In genomic region chr17:4785311-4786110, GRCh38 we compare ENCODE assay signal across 12 cellular contexts. TPM values are rescaled to one million over a fixed set of nuclear protein-coding genes. Genes with fewer than 3 reads are reported as not detected.
A peak's percentile ranks its signal among the peaks of the same experiment; 100 is the strongest.
DNase-seq lines count a peak whose midpoint lies in the region; ATAC-seq, FAIRE-seq and TF ChIP-seq lines count a peak whose summit lies in the region.
"Had no signal": no experiment of that assay in that cellular context is flagged by ENCODE, and none has a peak within 500 bp of the region (broad histone marks: within the 10 kb centered on the region; RNA-seq: fewer than 3 reads in every experiment).

No MANE protein-coding gene starts in this region.

- CTCF ChIA-PET in A549 (lab: Yijun Ruan, JAX), result interaction anchor here (0.5 to 9.4 kb wide), 9 partner anchors 10 to 101 kb away, joined by 3 to 271 read pairs (median 8); partner anchors contain the start of genes ARRB2, CXCL16, MED11 and ZMYND15

- H3K27me3 ChIP-seq in muscle layer of duodenum (ENCODE audit: low read depth, low read length), result peaks cover 3% of the 10 kb centered on the region

- no peak for TF ChIP-seq RAD21 in A549 (conservative IDR thresholded peaks at IDR 0.05 in 1 of 2, IDR thresholded peaks at IDR 0.05 in 1 of 2)

- DNase-seq in A549 (ENCODE audit: low read depth in 1 of 2, low spot score in 1 of 2) (no peak), DMS53 treated with DMSO at 0.1 percent for 48 hours (lab: John Stamatoyannopoulos, UW; ENCODE audit: unreplicated experiment) (peak; percentile 8), astrocyte of the hippocampus (ENCODE audit: low read depth, low spot score) (peak; percentile 22), NCI-H187 treated with DMSO at 0.1 percent for 48 hours (lab: John Stamatoyannopoulos, UW) (no peak), Kasumi-1 (lab: John Stamatoyannopoulos, UW) (no peak), pons (ENCODE audit: low spot score) (no peak), middle frontal gyrus (ENCODE audit: extremely low spot score, low spot score) (no peak)
- DNase-seq: DMS79, foreskin melanocyte, NCI-H748 treated with DMSO at 0.1 percent for 48 hours had no signal

- H3K27ac ChIP-seq in A549, result no peak overlapping the region
- H3K27ac ChIP-seq in muscle layer of duodenum (ENCODE audit: low read length), result no peak overlapping the region

- POLR2A ChIA-PET in A549 (lab: Yijun Ruan, JAX), result no interaction called here

- FAIRE-seq in A549 (lab: Jason Lieb, UNC), result no peak
- FAIRE-seq: TTC549 had no signal

- no peaks in the 10 kb centered on the region for H3K36me3 ChIP-seq in muscle layer of duodenum (ENCODE audit: control insufficient read depth in 1 of 2, insufficient read depth in 2 of 2, low read length in 2 of 2)

- H3K4me3 ChIP-seq in A549 (no peak overlapping the region), muscle layer of duodenum (ENCODE audit: low read depth in 1 of 2, low read length in 2 of 2) (peak overlapping the region; percentile 19 to 51)

- H3K9me3 ChIP-seq in A549 (no peaks in the 10 kb centered on the region), muscle layer of duodenum (ENCODE audit: control insufficient read depth in 1 of 2, low read length in 2 of 2) (no peaks in the 10 kb centered on the region)

- peaks cover 20% of the 10 kb centered on the region for H3K4me1 ChIP-seq in A549
- peaks cover 1 to 30% of the 10 kb centered on the region in 2 donors for H3K4me1 ChIP-seq in muscle layer of duodenum (ENCODE audit: control insufficient read depth in 1 of 2, insufficient read depth in 2 of 2, low read length in 2 of 2)

- ATAC-seq in A549, result no peak

- no peak for TF ChIP-seq CTCF in A549 (IDR thresholded peaks at IDR 0.05)

- 94% methylated on average over 61 of the region's 61 CpGs for WGBS in A549 (ENCODE audit: missing lambda C conversion rate)

- TF ChIP-seq EP300 in A549 (IDR thresholded peaks at IDR 0.05), result no peak

- no peak overlapping the region for H3K4me2 ChIP-seq in A549

- peak; percentile 25; the same call in 1 of the 2 replicates for TF ChIP-seq POLR2A in A549 (IDR thresholded peaks at IDR 0.05; ENCODE audit: low read length)

TF ChIP-seq in A549, 52 proteins besides CTCF, POLR2A, EP300 and RAD21:
- TF ChIP-seq FOSB (CRISPR knock-in tag; IDR thresholded peaks at IDR 0.05) (no peak), HMGXB4 (CRISPR knock-in tag; IDR thresholded peaks at IDR 0.05; ENCODE audit: borderline replicate concordance) (no peak), MAZ (IDR thresholded peaks at IDR 0.05; ENCODE audit: borderline replicate concordance, low read depth, low read length) (no peak), CBX2 (IDR thresholded peaks at IDR 0.05; ENCODE audit: borderline replicate concordance, low read depth) (no peak), PHF8 (IDR thresholded peaks at IDR 0.05; ENCODE audit: borderline replicate concordance, low read depth) (no peak), RCOR1 (IDR thresholded peaks at IDR 0.05; ENCODE audit: low read depth, low read length) (no peak), BHLHE40 (IDR thresholded peaks at IDR 0.05; ENCODE audit: low read depth, low read length) (no peak), CBX8 (IDR thresholded peaks at IDR 0.05) (no peak), TFCP2L1 (CRISPR knock-in tag; IDR thresholded peaks at IDR 0.05) (no peak), FOXS1 (CRISPR knock-in tag; IDR thresholded peaks at IDR 0.05) (no peak), MAFK (IDR thresholded peaks at IDR 0.05; ENCODE audit: partially characterized antibody) (no peak)
- TF ChIP-seq, protein P1, sequence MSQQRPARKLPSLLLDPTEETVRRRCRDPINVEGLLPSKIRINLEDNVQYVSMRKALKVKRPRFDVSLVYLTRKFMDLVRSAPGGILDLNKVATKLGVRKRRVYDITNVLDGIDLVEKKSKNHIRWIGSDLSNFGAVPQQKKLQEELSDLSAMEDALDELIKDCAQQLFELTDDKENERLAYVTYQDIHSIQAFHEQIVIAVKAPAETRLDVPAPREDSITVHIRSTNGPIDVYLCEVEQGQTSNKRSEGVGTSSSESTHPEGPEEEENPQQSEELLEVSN (IDR thresholded peaks at IDR 0.05; ENCODE audit: borderline replicate concordance, low read depth), result no peak

RNA-seq across cellular contexts. Expression of gene VMO1, which starts 0.7 kb away (rescaled TPM):
- polyA plus RNA-seq in A549 (2011; rRNA removed) (0.50 and 0.58 TPM in 2 replicates), A549 (2017; fragmentation: RNase III; extraction: RNeasy Plus Mini Kit Qiagen cat#74134 plus additional on column Dnase treatment) (0.39 to 1.1 TPM (median 0.81 TPM) in 3 replicates)
- 0.98 and 1.1 TPM in 2 replicates for polyA plus RNA-seq in A549 (2012; cell fraction: cytosol; rRNA removed)
- 0.83 and 2.1 TPM in 2 replicates for polyA plus RNA-seq in A549 (2012; cell fraction: nucleus; rRNA removed)
- polyA minus RNA-seq in A549 (2011; rRNA and poly(A)+ RNA removed), result not detected in 2 replicates

RNA-seq across cellular contexts. Expression of gene GLTPD2, which starts 3.3 kb away (rescaled TPM):
- polyA plus RNA-seq in A549 (2011; rRNA removed) (not detected in 2 replicates), A549 (2017; fragmentation: RNase III; extraction: RNeasy Plus Mini Kit Qiagen cat#74134 plus additional on column Dnase treatment) (not detected in 3 replicates)
- polyA plus RNA-seq in A549 (2012; cell fraction: cytosol; rRNA removed), result 0.04 and 0.06 TPM in 2 replicates
- polyA plus RNA-seq in A549 (2012; cell fraction: nucleus; rRNA removed), result 0.06 TPM in 1 of 2 replicates, not detected in the other
- polyA minus RNA-seq in A549 (2011; rRNA and poly(A)+ RNA removed), result not detected in 2 replicates

RNA-seq across cellular contexts. Expression of gene PSMB6, which starts 10.5 kb away (rescaled TPM):
- 376 and 414 TPM in 2 replicates for polyA plus RNA-seq in A549 (2011; rRNA removed)
- 763 and 829 TPM in 2 replicates for polyA plus RNA-seq in A549 (2012; cell fraction: cytosol; rRNA removed)
- polyA plus RNA-seq in A549 (2012; cell fraction: nucleus; rRNA removed), result 423 and 460 TPM in 2 replicates
- polyA plus RNA-seq in A549 (2017; fragmentation: RNase III; extraction: RNeasy Plus Mini Kit Qiagen cat#74134 plus additional on column Dnase treatment), result 387 to 424 TPM (median 414 TPM) in 3 replicates
- 332 and 401 TPM in 2 replicates for polyA minus RNA-seq in A549 (2011; rRNA and poly(A)+ RNA removed)

RNA-seq across cellular contexts. Expression of gene TM4SF5, which starts 13.8 kb away (rescaled TPM):
- polyA plus RNA-seq in A549 (2011; rRNA removed) (0.80 and 1.2 TPM in 2 replicates), A549 (2017; fragmentation: RNase III; extraction: RNeasy Plus Mini Kit Qiagen cat#74134 plus additional on column Dnase treatment) (0.51 to 1.2 TPM (median 0.68 TPM) in 3 replicates)
- polyA plus RNA-seq in A549 (2012; cell fraction: cytosol; rRNA removed), result 0.56 and 0.69 TPM in 2 replicates
- polyA plus RNA-seq in A549 (2012; cell fraction: nucleus; rRNA removed), result 0.71 and 1.1 TPM in 2 replicates
- 1.1 and 1.5 TPM in 2 replicates for polyA minus RNA-seq in A549 (2011; rRNA and poly(A)+ RNA removed)

Comparison
In these comparisons a context has a peak if more than half of its experiments do, and no peak if none do; other contexts are left out.
1. DNase-seq: peak in DMS53 treated with DMSO at 0.1 percent for 48 hours (single experiment) and astrocyte of the hippocampus (single experiment); none in A549 (0 of 2), NCI-H187 treated with DMSO at 0.1 percent for 48 hours (single experiment), Kasumi-1 (0 of 2), pons (single experiment) and middle frontal gyrus (single experiment).